ENCODE assay signal across 8 cellular contexts in genomic region chr2:38601463-38602135, GRCh38. TPM values are rescaled to one million over a fixed set of nuclear protein-coding genes. Genes with fewer than 3 reads are reported as not detected.
DNase-seq lines count a peak whose midpoint lies in the region; ATAC-seq, FAIRE-seq and TF ChIP-seq lines count a peak whose summit lies in the region.

No MANE protein-coding gene starts in this region.

- H3K18ac ChIP-seq in mesenchymal stem cell (ENCODE audit: low read depth in 1 of 2, low read length in 2 of 2) = peak overlapping the region; percentile 49 to 92

- H3K79me1 ChIP-seq in mesenchymal stem cell (replicated peaks; ENCODE audit: low read length, poor library complexity, severe bottlenecking) = no peaks in the 10 kb centered on the region

- TF ChIP-seq EP300 in SK-N-SH (IDR thresholded peaks at IDR 0.05; ENCODE audit: borderline replicate concordance in 1 of 2, low read depth in 1 of 2, low read length in 1 of 2) = no peak

- H3K4ac ChIP-seq in mesenchymal stem cell (ENCODE audit: low read depth in 1 of 2, low read length in 2 of 2) = peak overlapping the region; percentile 49 to 95

- H3K79me2 ChIP-seq in SK-N-SH (ENCODE audit: insufficient read depth) = peaks cover 60% of the 10 kb centered on the region

- H2BK5ac ChIP-seq in mesenchymal stem cell (ENCODE audit: low read depth, low read length, poor library complexity, severe bottlenecking) = peak overlapping the region; percentile 95

- no peaks in the 10 kb centered on the region for H3K36me3 ChIP-seq in SK-N-SH (replicated peaks in 1 of 2; ENCODE audit: control insufficient read depth in 1 of 2, insufficient read depth in 2 of 2, low read length in 1 of 2)
- H3K36me3 ChIP-seq in mesenchymal stem cell (ENCODE audit: control insufficient read depth in 1 of 2, insufficient read depth in 2 of 2, low read depth in 1 of 2, low read length in 2 of 2) = no peaks in the 10 kb centered on the region
- H3K36me3 ChIP-seq in uterus = no peaks in the 10 kb centered on the region

- H3K27ac ChIP-seq in SK-N-SH (ENCODE audit: low read depth in 2 of 2, low read length in 1 of 2) (peak overlapping the region; percentile 92 to 96), caudate nucleus (ENCODE audit: low read depth, low read length) (peak overlapping the region; percentile 86), mesenchymal stem cell (ENCODE audit: low read length, poor library complexity, severe bottlenecking) (peak overlapping the region; percentile 66), uterus (peak overlapping the region; percentile 99)

- H3K9me3 ChIP-seq in SK-N-SH (no peaks in the 10 kb centered on the region), mesenchymal stem cell (ENCODE audit: control insufficient read depth, low read length) (no peaks in the 10 kb centered on the region), uterus (no peaks in the 10 kb centered on the region)

- peak overlapping the region; percentile 95 for H3K9ac ChIP-seq in SK-N-SH
- H3K9ac ChIP-seq in mesenchymal stem cell (ENCODE audit: low read length) = peak overlapping the region; percentile 86

- peak overlapping the region; percentile 87 for H4K8ac ChIP-seq in mesenchymal stem cell (ENCODE audit: low read length)

- TF ChIP-seq RAD21 in SK-N-SH (IDR thresholded peaks at IDR 0.05; ENCODE audit: low read length) = no peak

- peaks cover 48% of the 10 kb centered on the region for H4K20me1 ChIP-seq in SK-N-SH (ENCODE audit: insufficient read depth)

- FAIRE-seq in HTR-8/SVneo (lab: Jason Lieb, UNC) = no peak

- H2AFZ ChIP-seq in SK-N-SH (ENCODE audit: low read depth) = peak overlapping the region; percentile 56; the same call in 1 of the 2 replicates
- no peak overlapping the region for H2AFZ ChIP-seq in mesenchymal stem cell (ENCODE audit: low read depth, low read length)

- no peak for ATAC-seq in SK-N-SH treated with all-trans-retinoic acid at 6 μM for 48 hours
- ATAC-seq in GM21447 (IDR thresholded peaks at IDR 0.05; ENCODE audit: unreplicated experiment) = no peak

- H3K4me1 ChIP-seq in SK-N-SH (ENCODE audit: control insufficient read depth in 1 of 2, insufficient read depth in 2 of 2, low read depth in 1 of 2, low read length in 1 of 2) = peaks cover 9 to 19% of the 10 kb centered on the region in 2 experiments
- H3K4me1 ChIP-seq in mesenchymal stem cell (ENCODE audit: control insufficient read depth, insufficient read depth, low read depth, low read length) = peaks cover 8% of the 10 kb centered on the region
- peaks cover 0 to 7% of the 10 kb centered on the region in 2 donors for H3K4me1 ChIP-seq in uterus

- H3K9me2 ChIP-seq in SK-N-SH = no peaks in the 10 kb centered on the region

- H2AK5ac ChIP-seq in mesenchymal stem cell (ENCODE audit: low read length, severe bottlenecking) = no peak overlapping the region

- peak overlapping the region in 1 of 2 experiments; percentile 37 for H3K23ac ChIP-seq in mesenchymal stem cell (ENCODE audit: low read length in 2 of 2)

- intact Hi-C loops in uterus (cut with DNase I; ENCODE audit: low total_unique reads) = loop anchor here (10.0 kb wide), 1 partner anchor 123 kb away; no protein-coding TSS in a partner anchor

- TF ChIP-seq POLR2A in NB4 (IDR thresholded peaks at IDR 0.05; ENCODE audit: extremely low read depth, insufficient read length) (no peak), uterus (IDR thresholded peaks at IDR 0.05) (no peak)

- CTCF ChIA-PET in SK-N-SH (lab: Yijun Ruan, JAX) = interaction anchor here (0.6 to 17.0 kb wide), 15 partner anchors 12 to 285 kb away, joined by 3 to 308 read pairs (median 4); partner anchors contain the start of gene SRSF7

- POLR2A ChIA-PET in SK-N-SH (lab: Yijun Ruan, JAX) = interaction anchor here (0.6 to 8.2 kb wide), 8 partner anchors 18 to 676 kb away, joined by 3 to 65 read pairs (median 3); partner anchors contain the start of genes RMDN2 and SRSF7

- DNase-seq in SK-N-SH = peak; percentile 32
- DNase-seq in NB4 (ENCODE audit: low read depth) = peak; percentile 58
- peak in 8 of 61 donors; percentile 26 to 58 (median 37) for DNase-seq in caudate nucleus (lab: John Stamatoyannopoulos, UW)
- DNase-seq in mesenchymal stem cell = peak; percentile 47
- DNase-seq in uterus = no peak
- no peak for DNase-seq in HTR-8/SVneo (ENCODE audit: insufficient read length, low spot score)

- no peak overlapping the region for H2BK15ac ChIP-seq in mesenchymal stem cell (ENCODE audit: low read depth, poor library complexity, severe bottlenecking)

- H3K4me2 ChIP-seq in SK-N-SH (peak overlapping the region; percentile 74), mesenchymal stem cell (ENCODE audit: low read length, poor library complexity, severe bottlenecking) (peak overlapping the region; percentile 69)

- peak overlapping the region; percentile 23 for H4K91ac ChIP-seq in mesenchymal stem cell (ENCODE audit: low read length)

- H3K27me3 ChIP-seq in SK-N-SH (ENCODE audit: insufficient read depth) (no peaks in the 10 kb centered on the region), mesenchymal stem cell (ENCODE audit: control insufficient read depth in 1 of 2, insufficient read depth in 1 of 2, low read length in 2 of 2) (no peaks in the 10 kb centered on the region), uterus (no peaks in the 10 kb centered on the region)

- no peak for TF ChIP-seq CTCF in SK-N-SH (IDR thresholded peaks at IDR 0.05)
- no peak for TF ChIP-seq CTCF in NB4 (IDR thresholded peaks at IDR 0.05; ENCODE audit: low read depth, low read length)
- TF ChIP-seq CTCF in uterus (IDR thresholded peaks at IDR 0.05) = no peak

- peak overlapping the region; percentile 90 to 94 for H3K4me3 ChIP-seq in SK-N-SH (ENCODE audit: low read depth in 2 of 2, low read length in 1 of 2)
- peak overlapping the region; percentile 66 for H3K4me3 ChIP-seq in NB4 (ENCODE audit: low read depth, low read length)
- peak overlapping the region; percentile 79 to 82 for H3K4me3 ChIP-seq in mesenchymal stem cell (ENCODE audit: insufficient read depth in 1 of 2, low read depth in 1 of 2, low read length in 2 of 2)
- peak overlapping the region; percentile 71 to 77 for H3K4me3 ChIP-seq in uterus

- peak overlapping the region; percentile 86 for H2BK120ac ChIP-seq in mesenchymal stem cell (ENCODE audit: low read depth, low read length)

- peaks cover 16% of the 10 kb centered on the region for H3F3A ChIP-seq in SK-N-SH (replicated peaks; ENCODE audit: insufficient read depth)

- under 1% methylated on average over 25 of the region's 25 CpGs for WGBS in SK-N-SH (ENCODE audit: low lambda C conversion rate)
- WGBS in mesenchymal stem cell = under 1% methylated on average over 24 of the region's 25 CpGs

- H2BK12ac ChIP-seq in mesenchymal stem cell (ENCODE audit: low read length in 2 of 2) = peak overlapping the region in 1 of 2 experiments; percentile 34

- H3K14ac ChIP-seq in mesenchymal stem cell (ENCODE audit: low read length in 2 of 2) = peak overlapping the region; percentile 7 to 68

TF ChIP-seq in SK-N-SH, 30 proteins besides CTCF, POLR2A, EP300 and RAD21:
- TF ChIP-seq MXI1 (IDR thresholded peaks at IDR 0.05; ENCODE audit: low read depth, low read length) = peak; percentile 11; the same call in 1 of the 2 replicates
- no peak for TF ChIP-seq JUND (IDR thresholded peaks at IDR 0.05)
- 0 out of 2 replicates have a peak, but pooled peaks have one; percentile 64 for TF ChIP-seq SIN3A (IDR thresholded peaks at IDR 0.05; ENCODE audit: borderline replicate concordance, low read depth, low read length)

TF ChIP-seq in SK-N-SH treated with all-trans-retinoic acid at 6 μM for 48 hours, 23 proteins besides CTCF, POLR2A, EP300 and RAD21 (continues in another document):
- TF ChIP-seq ISL1 (CRISPR knock-in tag; IDR thresholded peaks at IDR 0.05) (no peak), CSDC2 (CRISPR knock-in tag; IDR thresholded peaks at IDR 0.05) (no peak), CREB5 (CRISPR knock-in tag; IDR thresholded peaks at IDR 0.05; ENCODE audit: low read depth) (no peak), TSHZ2 (CRISPR knock-in tag; IDR thresholded peaks at IDR 0.05) (no peak), ZNF8 (CRISPR knock-in tag; IDR thresholded peaks at IDR 0.05) (no peak), OSR1 (CRISPR knock-in tag; IDR thresholded peaks at IDR 0.05) (no peak), TCF4 (CRISPR knock-in tag; IDR thresholded peaks at IDR 0.05; ENCODE audit: borderline replicate concordance) (no peak)

RNA-seq across cellular contexts. Expression of gene HNRNPLL, which starts 1.1 kb away (rescaled TPM):
- polyA plus RNA-seq in SK-N-SH (2012; rRNA removed) = 24.4 and 29.8 TPM in 2 replicates
- 29.6 and 30.3 TPM in 2 replicates for polyA plus RNA-seq in SK-N-SH (2012; cell fraction: cytosol; rRNA removed)
- polyA plus RNA-seq in SK-N-SH (2012; cell fraction: nucleus; rRNA removed) = 23.5 and 35.4 TPM in 2 replicates
- 23.5 TPM for polyA plus RNA-seq in mesenchymal stem cell (2013, experiment 1 of 2)
- polyA plus RNA-seq in mesenchymal stem cell (2013, experiment 2 of 2) = 24.4 TPM
- 100 to 1,000 TPM in 1 of 4 donors, 10 to 100 TPM in 3; 35.6 to 100 (median 55.4) TPM for total RNA-seq in uterus

Comparison
In these comparisons a context has a peak if more than half of its experiments do, and no peak if none do; other contexts are left out.
1. DNase-seq: peak in SK-N-SH (single experiment), NB4 (single experiment) and mesenchymal stem cell (single experiment); none in uterus (0 of 2) and HTR-8/SVneo (single experiment).
2. Peak in every context shown above with its lines, with median percentiles within 50 percentile points of each other: H3K27ac ChIP-seq and H3K4me3 ChIP-seq.